Comparison of ENCODE assay signal across 8 cellular contexts in genomic region chr6:132130530-132131298, GRCh38.
A peak's percentile ranks its signal among the peaks of the same experiment; 100 is the strongest.
DNase-seq lines count a peak whose midpoint lies in the region; ATAC-seq and TF ChIP-seq lines count a peak whose summit lies in the region.

No MANE protein-coding gene starts in this region.

- WGBS in body of pancreas, 2 donors: 73 to 83% methylated on average over 11 of the region's 11 CpGs
- WGBS in lower leg skin, 2 donors: 41 to 59% methylated on average over 11 of the region's 11 CpGs

- peak; percentile 64 for DNase-seq in Jurkat, Clone E6-1 (ENCODE audit: low read depth, low spot score)
- DNase-seq in body of pancreas (peak in 2 of 4 donors; percentile 7 to 9), lower leg skin (ENCODE audit: low spot score in 2 of 2) (peak; percentile 48 to 86), NCI-H524 (lab: John Stamatoyannopoulos, UW) (no peak), NCI-H187 (lab: John Stamatoyannopoulos, UW) (no peak)

- H3K27ac ChIP-seq in body of pancreas: peak overlapping the region in 2 of 4 donors; percentile 19 to 21
- peak overlapping the region; percentile 59 for H3K27ac ChIP-seq in subcutaneous abdominal adipose tissue (ENCODE audit: low read depth, low read length)

- H3K27me3 ChIP-seq in body of pancreas (no peaks in the 10 kb centered on the region), subcutaneous abdominal adipose tissue (ENCODE audit: control insufficient read depth in 5 of 5, insufficient read depth in 4 of 5, low read length in 5 of 5) (peaks cover 0 to 3% (median 0%) of the 10 kb centered on the region in 5 donors)

- intact Hi-C loops in body of pancreas (cut with DNase I): no loop called here
- intact Hi-C loops in lower leg skin (cut with DNase I; ENCODE audit: low total_unique reads): no loop called here

- H3K36me3 ChIP-seq in body of pancreas (replicated peaks in 1 of 2; ENCODE audit: insufficient read depth in 1 of 2, low read depth in 2 of 2): no peaks in the 10 kb centered on the region
- no peaks in the 10 kb centered on the region for H3K36me3 ChIP-seq in subcutaneous abdominal adipose tissue (ENCODE audit: control insufficient read depth in 5 of 5, insufficient read depth in 5 of 5, low read length in 5 of 5)

- peak; percentile 39 for ATAC-seq in body of pancreas
- ATAC-seq in GM18868 (IDR thresholded peaks at IDR 0.05; ENCODE audit: unreplicated experiment): no peak
- no peak for ATAC-seq in GM18498 (IDR thresholded peaks at IDR 0.05; ENCODE audit: unreplicated experiment)

- H3K4me3 ChIP-seq in Jurkat, Clone E6-1 (ENCODE audit: low read length): peak overlapping the region; percentile 8
- H3K4me3 ChIP-seq in body of pancreas: no peak overlapping the region
- no peak overlapping the region for H3K4me3 ChIP-seq in lower leg skin (ENCODE audit: low read depth, poor library complexity, severe bottlenecking)
- peak overlapping the region in 1 of 5 donors; percentile 17 for H3K4me3 ChIP-seq in subcutaneous abdominal adipose tissue (ENCODE audit: low read depth in 1 of 5, low read length in 5 of 5)

- peaks cover 16% of the 10 kb centered on the region for H3K4me1 ChIP-seq in body of pancreas
- peaks cover 9 to 38% (median 31%) of the 10 kb centered on the region in 5 donors for H3K4me1 ChIP-seq in subcutaneous abdominal adipose tissue (ENCODE audit: control insufficient read depth in 5 of 5, insufficient read depth in 5 of 5, low read length in 5 of 5)

- no peak for TF ChIP-seq CTCF in body of pancreas (IDR thresholded peaks at IDR 0.05)
- no peak for TF ChIP-seq CTCF in lower leg skin (IDR thresholded peaks at IDR 0.05)

- no peaks in the 10 kb centered on the region for H3K9me3 ChIP-seq in body of pancreas
- H3K9me3 ChIP-seq in subcutaneous abdominal adipose tissue (ENCODE audit: control insufficient read depth in 5 of 5, low read length in 5 of 5): no peaks in the 10 kb centered on the region

- no peak overlapping the region for H3K9ac ChIP-seq in subcutaneous abdominal adipose tissue (ENCODE audit: low read length in 5 of 5)

- TF ChIP-seq POLR2A in body of pancreas (IDR thresholded peaks at IDR 0.05) (no peak), lower leg skin (IDR thresholded peaks at IDR 0.05) (no peak)

Comparison
In these comparisons a context has a peak if more than half of its experiments do, and no peak if none do; other contexts are left out.
1. DNase-seq: peak in Jurkat, Clone E6-1 (single experiment) and lower leg skin (2 of 2); none in NCI-H524 (0 of 2) and NCI-H187 (0 of 2).